In genomic region chr11:22041039-22041438, GRCh38 we compare ENCODE assay signal across 7 cellular contexts.
"Had no signal": no experiment of that assay in that cellular context is flagged by ENCODE, and none has a peak within 500 bp of the region (broad histone marks: within the 10 kb centered on the region; RNA-seq: fewer than 3 reads in every experiment).

No MANE protein-coding gene starts in this region.

- H3K9ac ChIP-seq: KMS-11 had no signal

- H3K27ac Mint-ChIP-seq: IgD-negative memory B cell had no signal

- H3K4me2 ChIP-seq: KMS-11 had no signal

- H3K4me1 Mint-ChIP-seq: IgD-negative memory B cell had no signal

- FAIRE-seq: HTR-8/SVneo, K562 had no signal

- DNase-seq: KBM-7, KG1 had no signal

- H3K4me3 Mint-ChIP-seq: IgD-negative memory B cell had no signal

- H3K27me3 Mint-ChIP-seq: IgD-negative memory B cell had no signal

- H3K4me3 ChIP-seq: K562 had no signal

- H3K27ac ChIP-seq: HL-60, KMS-11 had no signal

- ATAC-seq: K562 had no signal

- H3K36me3 Mint-ChIP-seq: IgD-negative memory B cell had no signal
